ENCODE assay signal across 15 cellular contexts in the genomic region with DNA sequence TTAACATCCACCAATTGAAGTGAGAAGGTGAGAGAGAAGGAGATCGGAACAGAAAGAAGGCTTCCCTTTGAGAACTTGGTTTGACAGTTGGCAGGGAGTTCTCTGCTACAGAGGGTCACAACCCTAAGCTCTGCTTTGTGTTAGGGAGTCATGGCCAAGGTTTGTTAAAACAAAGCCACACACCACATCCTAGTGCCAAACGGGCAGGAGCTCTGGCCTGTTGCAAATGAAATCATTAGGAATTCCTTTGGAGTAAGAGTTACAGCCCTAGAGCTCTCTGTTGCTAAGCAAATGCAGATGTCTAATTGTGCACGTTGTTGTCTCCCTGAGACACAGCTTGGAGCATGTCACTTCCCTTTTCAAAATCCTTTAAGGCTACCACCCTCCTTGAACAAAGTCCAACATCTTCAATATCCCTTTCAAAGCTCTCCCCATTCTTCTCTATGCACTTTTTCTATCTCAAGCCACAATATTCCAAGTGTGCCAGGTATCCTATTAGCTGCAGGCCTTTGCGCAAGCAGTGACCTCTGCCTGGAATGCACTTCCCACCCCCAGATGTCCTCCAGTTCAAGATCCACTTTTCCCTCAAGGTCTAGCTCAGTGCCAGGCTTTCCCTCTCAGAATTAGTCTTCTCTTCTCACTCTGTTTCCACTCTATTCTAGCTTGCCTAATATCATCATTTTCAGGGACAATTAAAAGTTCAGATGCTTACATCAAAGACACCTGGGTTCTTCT.
DNase-seq lines count a peak whose midpoint lies in the region; ATAC-seq, FAIRE-seq and TF ChIP-seq lines count a peak whose summit lies in the region.
"Had no signal": no experiment of that assay in that cellular context is flagged by ENCODE, and none has a peak within 500 bp of the region (broad histone marks: within the 10 kb centered on the region; RNA-seq: fewer than 3 reads in every experiment).

No MANE protein-coding gene starts in this region.

- WGBS in SK-N-SH (ENCODE audit: low lambda C conversion rate): 47% methylated on average over 4 of the region's 4 CpGs
- WGBS in gastroesophageal sphincter (ENCODE audit: low coverage in 1 of 2), 2 donors: 22 to 28% methylated on average over 3 to 4 of the region's 4 CpGs
- WGBS in HepG2 (ENCODE audit: low lambda C conversion rate): 1% methylated on average over 4 of the region's 4 CpGs

- H3K9me3 ChIP-seq in SK-N-SH (no peaks in the 10 kb centered on the region), gastroesophageal sphincter (no peaks in the 10 kb centered on the region), HepG2 (ENCODE audit: low read length) (no peaks in the 10 kb centered on the region)

- TF ChIP-seq CTCF in SK-N-SH (IDR thresholded peaks at IDR 0.05): no peak
- no peak for TF ChIP-seq CTCF in gastroesophageal sphincter (IDR thresholded peaks at IDR 0.05)
- TF ChIP-seq CTCF in HepG2 (CRISPR knock-in tag; IDR thresholded peaks at IDR 0.05): no peak
- no peak for TF ChIP-seq CTCF in coronary artery (IDR thresholded peaks at IDR 0.05)

- H3F3A ChIP-seq in SK-N-SH (replicated peaks; ENCODE audit: insufficient read depth): no peaks in the 10 kb centered on the region

- no peaks in the 10 kb centered on the region for H3K27me3 ChIP-seq in SK-N-SH (ENCODE audit: insufficient read depth)
- H3K27me3 ChIP-seq in gastroesophageal sphincter: no peaks in the 10 kb centered on the region
- H3K27me3 ChIP-seq in HepG2 (ENCODE audit: control insufficient read depth in 1 of 2, insufficient read depth in 2 of 2, low read length in 2 of 2): no peaks in the 10 kb centered on the region

- peaks cover 0 to 11% of the 10 kb centered on the region in 2 experiments; a peak in 2 of 4 replicates for H3K4me1 ChIP-seq in SK-N-SH (ENCODE audit: control insufficient read depth in 1 of 2, insufficient read depth in 2 of 2, low read depth in 1 of 2, low read length in 1 of 2)
- H3K4me1 ChIP-seq in gastroesophageal sphincter: peaks cover 3 to 36% (median 11%) of the 10 kb centered on the region in 3 donors
- H3K4me1 ChIP-seq in HepG2 (ENCODE audit: insufficient read depth, low read length): no peaks in the 10 kb centered on the region

- CTCF ChIA-PET in SK-N-SH (lab: Yijun Ruan, JAX): interaction anchor here (1.2 to 2.0 kb wide), 2 partner anchors 9 to 11 kb away, joined by 3 to 7 read pairs; no protein-coding TSS in a partner anchor
- CTCF ChIA-PET in HepG2 (lab: Yijun Ruan, JAX; ENCODE audit: low intra/inter-chr PET ratio, low total read pairs): no interaction called here
- CTCF ChIA-PET in activated CD8-positive, alpha-beta memory T cell treated with anti-CD3 and anti-CD28 coated beads, Interleukin-2, amount 10 ng/mL, durations not matched to agents 7 days and 5 days (lab: Charles Lee): no interaction called here

- no peaks in the 10 kb centered on the region for H4K20me1 ChIP-seq in SK-N-SH (ENCODE audit: insufficient read depth)
- H4K20me1 ChIP-seq in HepG2 (ENCODE audit: insufficient read depth, low read length): no peaks in the 10 kb centered on the region

- H3K4me3 ChIP-seq in SK-N-SH (ENCODE audit: low read depth in 2 of 2, low read length in 1 of 2) (no peak overlapping the region), gastroesophageal sphincter (no peak overlapping the region), HepG2 (replicated peaks in 1 of 3; ENCODE audit: insufficient read depth in 1 of 3, low read depth in 2 of 3, low read length in 3 of 3) (no peak overlapping the region), coronary artery (no peak overlapping the region)

- POLR2A ChIA-PET in SK-N-SH (lab: Yijun Ruan, JAX): no interaction called here
- POLR2A ChIA-PET in HepG2 (lab: Yijun Ruan, JAX): no interaction called here

- H3K9ac ChIP-seq in SK-N-SH (no peak overlapping the region), HepG2 (ENCODE audit: insufficient read depth, low read depth, low read length) (no peak overlapping the region)

- peak overlapping the region in 1 of 2 experiments; percentile 36; a peak in 1 of 4 replicates for H3K27ac ChIP-seq in SK-N-SH (ENCODE audit: low read depth in 2 of 2, low read length in 1 of 2)
- H3K27ac ChIP-seq in gastroesophageal sphincter: peak overlapping the region in 3 of 4 donors; percentile 7 to 32 (median 17)
- H3K27ac ChIP-seq in HepG2 (ENCODE audit: extremely low read length, insufficient read depth, low read length): no peak overlapping the region
- no peak overlapping the region for H3K27ac ChIP-seq in coronary artery
- H3K27ac ChIP-seq: C4-2B had no signal

- TF ChIP-seq RAD21 in SK-N-SH (IDR thresholded peaks at IDR 0.05; ENCODE audit: low read length) (no peak), HepG2 (CRISPR knock-in tag; IDR thresholded peaks at IDR 0.05) (no peak)

- H3K27me3 Mint-ChIP-seq in activated CD8-positive, alpha-beta memory T cell treated with anti-CD3 and anti-CD28 coated beads, Interleukin-2, amount 10 ng/mL, durations not matched to agents 7 days and 5 days: peaks cover 4% of the 10 kb centered on the region
- H3K27me3 Mint-ChIP-seq: activated CD8-positive, alpha-beta T cell treated with anti-CD3 and anti-CD28 coated beads for 36 hours; dendritic cell treated with granulocyte-macrophage colony-stimulating factor and Interleukin-4, amounts not matched to agents 40 ng/mL and 50 ng/mL, for 4 days had no signal

- H3K36me3 ChIP-seq in SK-N-SH (replicated peaks in 1 of 2; ENCODE audit: control insufficient read depth in 1 of 2, insufficient read depth in 2 of 2, low read length in 1 of 2) (no peaks in the 10 kb centered on the region), gastroesophageal sphincter (no peaks in the 10 kb centered on the region), HepG2 (replicated peaks in 1 of 2; ENCODE audit: control insufficient read depth in 1 of 2, insufficient read depth in 2 of 2, low read length in 2 of 2) (no peaks in the 10 kb centered on the region)

- TF ChIP-seq EP300 in SK-N-SH (IDR thresholded peaks at IDR 0.05; ENCODE audit: borderline replicate concordance in 1 of 2, low read depth in 1 of 2, low read length in 1 of 2) (no peak), gastroesophageal sphincter (IDR thresholded peaks at IDR 0.05) (no peak), HepG2 (IDR thresholded peaks at IDR 0.05; ENCODE audit: low read depth in 2 of 2, low read length in 2 of 2) (no peak), HepG2 (CRISPR knock-in tag; IDR thresholded peaks at IDR 0.05; ENCODE audit: borderline replicate concordance) (no peak)

- intact Hi-C loops in HepG2 (cut with micrococcal nuclease; ENCODE audit: unreplicated experiment): no loop called here

- H3K9me2 ChIP-seq in SK-N-SH: no peaks in the 10 kb centered on the region

- H3K9me3 Mint-ChIP-seq in activated CD8-positive, alpha-beta memory T cell treated with anti-CD3 and anti-CD28 coated beads, Interleukin-2, amount 10 ng/mL, durations not matched to agents 7 days and 5 days (ENCODE audit: low read depth): no peaks in the 10 kb centered on the region
- H3K9me3 Mint-ChIP-seq: activated CD8-positive, alpha-beta T cell treated with anti-CD3 and anti-CD28 coated beads for 36 hours; dendritic cell treated with granulocyte-macrophage colony-stimulating factor and Interleukin-4, amounts not matched to agents 40 ng/mL and 50 ng/mL, for 4 days; stimulated activated effector memory CD8-positive, alpha-beta T cell treated with anti-CD3 and anti-CD28 coated beads, Interleukin-12 subunit alpha, Interleukin-12 subunit beta, amount 100 ng/mL, for 72 hours had no signal

- in situ Hi-C loops in HepG2 (cut with HindIII; ENCODE audit: extremely low pct_ligation_motif_present, low pct_unique_long_range_greater_than_20kb): no loop called here

- peak; percentile 63 for DNase-seq in EH (ENCODE audit: low read depth)
- no peak for DNase-seq in SK-N-SH
- DNase-seq in renal cortical epithelial cell (ENCODE audit: low read depth): peak; percentile 63
- no peak for DNase-seq in OCI-M2 (lab: John Stamatoyannopoulos, UW; ENCODE audit: unreplicated experiment)
- no peak for DNase-seq in HepG2 (ENCODE audit: low spot score)
- no peak for DNase-seq in coronary artery (ENCODE audit: low spot score)
- no peak for DNase-seq in activated CD8-positive, alpha-beta memory T cell treated with anti-CD3 and anti-CD28 coated beads, Interleukin-2, amount 10 ng/mL, durations not matched to agents 7 days and 5 days
- DNase-seq: activated CD8-positive, alpha-beta T cell treated with anti-CD3 and anti-CD28 coated beads for 36 hours; kidney; PC-3; T1000 had no signal

- ATAC-seq in gastroesophageal sphincter: peak; percentile 65
- ATAC-seq in HepG2: no peak
- no peak for ATAC-seq in activated CD8-positive, alpha-beta memory T cell treated with anti-CD3 and anti-CD28 coated beads, Interleukin-2, amount 10 ng/mL, durations not matched to agents 7 days and 5 days
- ATAC-seq: activated CD8-positive, alpha-beta T cell treated with anti-CD3 and anti-CD28 coated beads for 36 hours; PC-3; stimulated activated effector memory CD8-positive, alpha-beta T cell treated with anti-CD3 and anti-CD28 coated beads, Interleukin-12 subunit alpha, Interleukin-12 subunit beta, amount 100 ng/mL, for 72 hours had no signal

- no peaks in the 10 kb centered on the region for H3K4me1 Mint-ChIP-seq in activated CD8-positive, alpha-beta memory T cell treated with anti-CD3 and anti-CD28 coated beads, Interleukin-2, amount 10 ng/mL, durations not matched to agents 7 days and 5 days
- H3K4me1 Mint-ChIP-seq: stimulated activated effector memory CD8-positive, alpha-beta T cell treated with anti-CD3 and anti-CD28 coated beads, Interleukin-12 subunit alpha, Interleukin-12 subunit beta, amount 100 ng/mL, for 72 hours had no signal

- H3K4me3 Mint-ChIP-seq in activated CD8-positive, alpha-beta memory T cell treated with anti-CD3 and anti-CD28 coated beads, Interleukin-2, amount 10 ng/mL, durations not matched to agents 7 days and 5 days: no peak overlapping the region
- H3K4me3 Mint-ChIP-seq: activated CD8-positive, alpha-beta T cell treated with anti-CD3 and anti-CD28 coated beads for 36 hours; dendritic cell treated with granulocyte-macrophage colony-stimulating factor and Interleukin-4, amounts not matched to agents 40 ng/mL and 50 ng/mL, for 4 days; stimulated activated effector memory CD8-positive, alpha-beta T cell treated with anti-CD3 and anti-CD28 coated beads, Interleukin-12 subunit alpha, Interleukin-12 subunit beta, amount 100 ng/mL, for 72 hours had no signal

- no peak for TF ChIP-seq POLR2A in gastroesophageal sphincter (IDR thresholded peaks at IDR 0.05)
- no peak for TF ChIP-seq POLR2A in HepG2 (IDR thresholded peaks at IDR 0.05; ENCODE audit: insufficient read depth in 1 of 2, low read depth in 2 of 2, low read length in 2 of 2)

- no TSS peak for BruUV-seq in HepG2 (replicated peaks; lab: Mats Ljungman, UMichigan)

- H3K4me2 ChIP-seq in SK-N-SH (no peak overlapping the region), HepG2 (ENCODE audit: low read depth, low read length) (no peak overlapping the region)

- FAIRE-seq in HepG2 (lab: Jason Lieb, UNC): no peak
- FAIRE-seq: kidney had no signal

- no peak overlapping the region for H3K27ac Mint-ChIP-seq in activated CD8-positive, alpha-beta memory T cell treated with anti-CD3 and anti-CD28 coated beads, Interleukin-2, amount 10 ng/mL, durations not matched to agents 7 days and 5 days
- H3K27ac Mint-ChIP-seq: activated CD8-positive, alpha-beta T cell treated with anti-CD3 and anti-CD28 coated beads for 36 hours; dendritic cell treated with granulocyte-macrophage colony-stimulating factor and Interleukin-4, amounts not matched to agents 40 ng/mL and 50 ng/mL, for 4 days; stimulated activated effector memory CD8-positive, alpha-beta T cell treated with anti-CD3 and anti-CD28 coated beads, Interleukin-12 subunit alpha, Interleukin-12 subunit beta, amount 100 ng/mL, for 72 hours had no signal

- H3K36me3 Mint-ChIP-seq in activated CD8-positive, alpha-beta memory T cell treated with anti-CD3 and anti-CD28 coated beads, Interleukin-2, amount 10 ng/mL, durations not matched to agents 7 days and 5 days: no peaks in the 10 kb centered on the region
- H3K36me3 Mint-ChIP-seq: stimulated activated effector memory CD8-positive, alpha-beta T cell treated with anti-CD3 and anti-CD28 coated beads, Interleukin-12 subunit alpha, Interleukin-12 subunit beta, amount 100 ng/mL, for 72 hours had no signal

- H2AFZ ChIP-seq in SK-N-SH (ENCODE audit: low read depth): no peak overlapping the region
- no peak overlapping the region for H2AFZ ChIP-seq in HepG2 (ENCODE audit: low read length)

- H3K79me2 ChIP-seq in SK-N-SH (ENCODE audit: insufficient read depth) (no peaks in the 10 kb centered on the region), HepG2 (ENCODE audit: insufficient read depth, low read length) (no peaks in the 10 kb centered on the region)

Comparison
In these comparisons a context has a peak if more than half of its experiments do, and no peak if none do; other contexts are left out.
1. DNase-seq: peak in EH (single experiment) and renal cortical epithelial cell (single experiment); none in SK-N-SH (single experiment), OCI-M2 (single experiment), HepG2 (single experiment), coronary artery (single experiment) and activated CD8-positive, alpha-beta memory T cell treated with anti-CD3 and anti-CD28 coated beads, Interleukin-2, amount 10 ng/mL, durations not matched to agents 7 days and 5 days (single experiment).
2. H3K27ac ChIP-seq: peak in gastroesophageal sphincter (3 of 4); none in HepG2 (single experiment) and coronary artery (0 of 2).